ENCODE assay signal across 11 cellular contexts in genomic region chr13:88919970-88920628, GRCh38.
DNase-seq lines count a peak whose midpoint lies in the region; ATAC-seq and TF ChIP-seq lines count a peak whose summit lies in the region.
"Had no signal": no experiment of that assay in that cellular context is flagged by ENCODE, and none has a peak within 500 bp of the region (broad histone marks: within the 10 kb centered on the region; RNA-seq: fewer than 3 reads in every experiment).

No MANE protein-coding gene starts in this region.

- peak overlapping the region in 5 of 9 donors; percentile 6 to 70 (median 42) for H3K27ac Mint-ChIP-seq in naive thymus-derived CD4-positive, alpha-beta T cell
- no peak overlapping the region for H3K27ac Mint-ChIP-seq in CD14-positive monocyte

- POLR2A ChIA-PET in naive thymus-derived CD4-positive, alpha-beta T cell (lab: Charles Lee), result no interaction called here

- H3K27me3 Mint-ChIP-seq in naive thymus-derived CD4-positive, alpha-beta T cell, result no peaks in the 10 kb centered on the region
- peaks cover 0 to 2% (median 0%) of the 10 kb centered on the region in 3 donors for H3K27me3 Mint-ChIP-seq in CD14-positive monocyte (ENCODE audit: low read depth in 3 of 3)

- H3K9me3 Mint-ChIP-seq in naive thymus-derived CD4-positive, alpha-beta T cell, result peaks cover 0 to 13% (median 2%) of the 10 kb centered on the region in 11 donors
- H3K9me3 Mint-ChIP-seq in CD14-positive monocyte, result peaks cover 0 to 22% (median 12%) of the 10 kb centered on the region in 7 donors

- no peak for TF ChIP-seq CTCF in CD14-positive monocyte (IDR thresholded peaks at IDR 0.05)

- no peaks in the 10 kb centered on the region for H3K36me3 ChIP-seq in naive thymus-derived CD4-positive, alpha-beta T cell (ENCODE audit: control insufficient read depth in 2 of 3, insufficient read depth in 3 of 3, low read length in 3 of 3)

- intact Hi-C loops in naive thymus-derived CD4-positive, alpha-beta T cell (cut with micrococcal nuclease), result loop anchor here in 1 of 2 donors (1.0 kb wide), 1 partner anchor 13 kb away; no protein-coding TSS in a partner anchor
- intact Hi-C loops in CD14-positive monocyte (cut with micrococcal nuclease), result no loop called here

- H3K4me3 Mint-ChIP-seq in naive thymus-derived CD4-positive, alpha-beta T cell, result peak overlapping the region in 8 of 10 donors; percentile 9 to 53 (median 28)
- peak overlapping the region in 1 of 2 donors; percentile 66 for H3K4me3 Mint-ChIP-seq in CD14-positive monocyte

- no peak overlapping the region for H3K27ac ChIP-seq in naive thymus-derived CD4-positive, alpha-beta T cell (ENCODE audit: low read depth, low read length)
- H3K27ac ChIP-seq: KMS-11 had no signal

- H3K27me3 ChIP-seq in naive thymus-derived CD4-positive, alpha-beta T cell (ENCODE audit: control insufficient read depth in 2 of 2, insufficient read depth in 2 of 2, low read length in 2 of 2), result no peaks in the 10 kb centered on the region

- peaks cover 0 to 6% (median 0%) of the 10 kb centered on the region in 5 donors for H3K36me3 Mint-ChIP-seq in naive thymus-derived CD4-positive, alpha-beta T cell
- H3K36me3 Mint-ChIP-seq in CD14-positive monocyte, result no peaks in the 10 kb centered on the region

- ATAC-seq in GM18909 (IDR thresholded peaks at IDR 0.05; ENCODE audit: poor library complexity, unreplicated experiment) (peak; percentile 84), HG02885 (IDR thresholded peaks at IDR 0.05; ENCODE audit: poor library complexity, unreplicated experiment) (peak; percentile 98), GM19035 (IDR thresholded peaks at IDR 0.05; ENCODE audit: unreplicated experiment) (no peak), HG02642 (IDR thresholded peaks at IDR 0.05; ENCODE audit: poor library complexity, unreplicated experiment) (no peak)
- ATAC-seq in naive thymus-derived CD4-positive, alpha-beta T cell, result peak; percentile 72

- DNase-seq in NOMO-1 (lab: John Stamatoyannopoulos, UW; ENCODE audit: unreplicated experiment in 2 of 2), result peak; percentile 56 to 67
- DNase-seq in naive thymus-derived CD4-positive, alpha-beta T cell, result peak in 6 of 9 donors; percentile 1 to 51 (median 21)
- no peak for DNase-seq in AG20443 (ENCODE audit: low spot score)
- no peak for DNase-seq in CD14-positive monocyte (ENCODE audit: low spot score)
- DNase-seq: central memory CD4-positive, alpha-beta T cell; T-helper 9 cell had no signal

- H3K9me3 ChIP-seq in naive thymus-derived CD4-positive, alpha-beta T cell (ENCODE audit: control insufficient read depth in 2 of 3, low read length in 3 of 3), result no peaks in the 10 kb centered on the region

- CTCF ChIA-PET in naive thymus-derived CD4-positive, alpha-beta T cell (lab: Charles Lee), result no interaction called here

- no peaks in the 10 kb centered on the region for H3K4me1 ChIP-seq in naive thymus-derived CD4-positive, alpha-beta T cell (ENCODE audit: control insufficient read depth in 2 of 2, insufficient read depth in 2 of 2, low read length in 2 of 2)

- peaks cover 4 to 31% (median 12%) of the 10 kb centered on the region in 7 donors for H3K4me1 Mint-ChIP-seq in naive thymus-derived CD4-positive, alpha-beta T cell
- H3K4me1 Mint-ChIP-seq in CD14-positive monocyte, result peaks cover 11% of the 10 kb centered on the region

- H3K4me3 ChIP-seq in naive thymus-derived CD4-positive, alpha-beta T cell (ENCODE audit: low read length), result no peak overlapping the region

Comparison
In these comparisons a context has a peak if more than half of its experiments do, and no peak if none do; other contexts are left out.
1. ATAC-seq: peak in GM18909 (single experiment), HG02885 (single experiment) and naive thymus-derived CD4-positive, alpha-beta T cell (single experiment); none in GM19035 (single experiment) and HG02642 (single experiment).
2. DNase-seq: peak in NOMO-1 (2 of 2) and naive thymus-derived CD4-positive, alpha-beta T cell (6 of 9); none in AG20443 (single experiment) and CD14-positive monocyte (single experiment).
3. H3K27ac Mint-ChIP-seq: peak in naive thymus-derived CD4-positive, alpha-beta T cell (5 of 9); none in CD14-positive monocyte (0 of 7).